ENCODE assay signal across 1 cellular context in the genomic region with DNA sequence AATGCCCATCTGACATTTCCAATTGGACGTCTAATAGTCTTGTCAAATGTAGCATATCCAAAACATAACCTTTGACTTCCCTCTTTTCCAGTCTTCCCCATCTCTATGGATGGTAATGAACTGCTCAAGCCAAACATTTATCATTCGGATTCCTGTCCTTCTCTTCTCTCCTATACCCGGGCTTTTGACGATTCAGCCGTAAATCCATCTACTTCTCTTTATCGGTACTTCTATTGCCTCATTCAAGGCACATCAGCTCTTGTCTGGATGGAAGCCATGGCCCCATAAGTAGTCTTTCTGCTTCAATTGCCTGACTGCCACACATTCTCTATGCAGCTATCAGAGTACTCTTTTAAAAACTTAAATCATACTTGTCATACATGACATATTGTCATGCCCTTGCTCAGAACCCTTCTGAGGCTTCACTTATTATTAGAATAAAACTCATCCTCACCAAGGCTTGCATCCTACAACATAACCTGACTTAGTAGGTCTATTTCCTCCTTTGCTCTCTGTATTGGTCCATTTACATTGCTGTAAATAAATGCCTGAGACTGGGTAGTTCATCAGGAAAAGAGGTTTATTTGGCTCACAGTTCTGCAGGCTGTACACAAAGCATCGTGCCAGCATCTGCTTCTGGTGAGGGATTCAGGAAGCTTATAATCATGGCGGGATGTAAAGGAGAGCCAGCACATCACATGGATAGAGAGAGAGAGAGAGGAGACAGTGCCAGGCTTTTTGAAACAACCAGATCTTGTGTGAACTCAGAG.
TF ChIP-seq lines count a peak whose summit lies in the region.

No MANE protein-coding gene starts in this region.

TF ChIP-seq in K562, 482 proteins besides CTCF, POLR2A, EP300 and RAD21:
- TF ChIP-seq PBX2 (CRISPR knock-in tag; IDR thresholded peaks at IDR 0.05; ENCODE audit: low read depth) (no peak), PBX2 (tag; conservative IDR thresholded peaks at IDR 0.05; ENCODE audit: low read depth) (peak; percentile 92), NR2C1 (IDR thresholded peaks at IDR 0.05) (no peak), NR2C1 (tag; IDR thresholded peaks at IDR 0.05) (0 out of 2 replicates have a peak, but pooled peaks have one; percentile 13), CEBPB (tag; IDR thresholded peaks at IDR 0.05) (peak; percentile 35; the same call in 1 of the 2 replicates), ZC3H8 (IDR thresholded peaks at IDR 0.05) (no peak), HDGF (IDR thresholded peaks at IDR 0.05) (no peak), CEBPZ (IDR thresholded peaks at IDR 0.05; ENCODE audit: borderline replicate concordance, low read depth, low read length) (no peak), KDM1A (IDR thresholded peaks at IDR 0.05) (0 out of 4 replicates have a peak, but pooled peaks of 1 of the 2 experiments have one; percentile 22), PTBP1 (IDR thresholded peaks at IDR 0.05; ENCODE audit: low read depth, low read length) (no peak), CREB3L1 (IDR thresholded peaks at IDR 0.05; ENCODE audit: borderline replicate concordance, low read depth) (no peak), JUND (IDR thresholded peaks at IDR 0.05; ENCODE audit: borderline replicate concordance, low read depth, low read length) (0 out of 2 replicates have a peak, but pooled peaks have one; percentile 7), JUND (tag; IDR thresholded peaks at IDR 0.05; ENCODE audit: borderline replicate concordance, low read depth, low read length) (no peak), NFATC3 (IDR thresholded peaks at IDR 0.05) (no peak), MEIS2 (IDR thresholded peaks at IDR 0.05; ENCODE audit: partially characterized antibody) (peak; percentile 80), CEBPG (CRISPR knock-in tag; IDR thresholded peaks at IDR 0.05) (no peak), CEBPG (tag; conservative IDR thresholded peaks at IDR 0.05 in 1 of 2, IDR thresholded peaks at IDR 0.05 in 1 of 2) (0 out of 4 replicates have a peak, but pooled peaks of 1 of the 2 experiments have one; percentile 9), ZSCAN29 (IDR thresholded peaks at IDR 0.05) (0 out of 2 replicates have a peak, but pooled peaks have one; percentile 41), NRF1 (conservative IDR thresholded peaks at IDR 0.05 in 1 of 2, IDR thresholded peaks at IDR 0.05 in 1 of 2) (no peak), EHMT2 (IDR thresholded peaks at IDR 0.05) (peak; percentile 9; the same call in 1 of the 2 replicates), ZNF766 (CRISPR knock-in tag; conservative IDR thresholded peaks at IDR 0.05) (peak; percentile 96)
- TF ChIP-seq, protein P1, sequence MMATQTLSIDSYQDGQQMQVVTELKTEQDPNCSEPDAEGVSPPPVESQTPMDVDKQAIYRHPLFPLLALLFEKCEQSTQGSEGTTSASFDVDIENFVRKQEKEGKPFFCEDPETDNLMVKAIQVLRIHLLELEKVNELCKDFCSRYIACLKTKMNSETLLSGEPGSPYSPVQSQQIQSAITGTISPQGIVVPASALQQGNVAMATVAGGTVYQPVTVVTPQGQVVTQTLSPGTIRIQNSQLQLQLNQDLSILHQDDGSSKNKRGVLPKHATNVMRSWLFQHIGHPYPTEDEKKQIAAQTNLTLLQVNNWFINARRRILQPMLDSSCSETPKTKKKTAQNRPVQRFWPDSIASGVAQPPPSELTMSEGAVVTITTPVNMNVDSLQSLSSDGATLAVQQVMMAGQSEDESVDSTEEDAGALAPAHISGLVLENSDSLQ (IDR thresholded peaks at IDR 0.05) = peak; percentile 57; the same call in 1 of the 2 replicates
- TF ChIP-seq, protein P2, sequence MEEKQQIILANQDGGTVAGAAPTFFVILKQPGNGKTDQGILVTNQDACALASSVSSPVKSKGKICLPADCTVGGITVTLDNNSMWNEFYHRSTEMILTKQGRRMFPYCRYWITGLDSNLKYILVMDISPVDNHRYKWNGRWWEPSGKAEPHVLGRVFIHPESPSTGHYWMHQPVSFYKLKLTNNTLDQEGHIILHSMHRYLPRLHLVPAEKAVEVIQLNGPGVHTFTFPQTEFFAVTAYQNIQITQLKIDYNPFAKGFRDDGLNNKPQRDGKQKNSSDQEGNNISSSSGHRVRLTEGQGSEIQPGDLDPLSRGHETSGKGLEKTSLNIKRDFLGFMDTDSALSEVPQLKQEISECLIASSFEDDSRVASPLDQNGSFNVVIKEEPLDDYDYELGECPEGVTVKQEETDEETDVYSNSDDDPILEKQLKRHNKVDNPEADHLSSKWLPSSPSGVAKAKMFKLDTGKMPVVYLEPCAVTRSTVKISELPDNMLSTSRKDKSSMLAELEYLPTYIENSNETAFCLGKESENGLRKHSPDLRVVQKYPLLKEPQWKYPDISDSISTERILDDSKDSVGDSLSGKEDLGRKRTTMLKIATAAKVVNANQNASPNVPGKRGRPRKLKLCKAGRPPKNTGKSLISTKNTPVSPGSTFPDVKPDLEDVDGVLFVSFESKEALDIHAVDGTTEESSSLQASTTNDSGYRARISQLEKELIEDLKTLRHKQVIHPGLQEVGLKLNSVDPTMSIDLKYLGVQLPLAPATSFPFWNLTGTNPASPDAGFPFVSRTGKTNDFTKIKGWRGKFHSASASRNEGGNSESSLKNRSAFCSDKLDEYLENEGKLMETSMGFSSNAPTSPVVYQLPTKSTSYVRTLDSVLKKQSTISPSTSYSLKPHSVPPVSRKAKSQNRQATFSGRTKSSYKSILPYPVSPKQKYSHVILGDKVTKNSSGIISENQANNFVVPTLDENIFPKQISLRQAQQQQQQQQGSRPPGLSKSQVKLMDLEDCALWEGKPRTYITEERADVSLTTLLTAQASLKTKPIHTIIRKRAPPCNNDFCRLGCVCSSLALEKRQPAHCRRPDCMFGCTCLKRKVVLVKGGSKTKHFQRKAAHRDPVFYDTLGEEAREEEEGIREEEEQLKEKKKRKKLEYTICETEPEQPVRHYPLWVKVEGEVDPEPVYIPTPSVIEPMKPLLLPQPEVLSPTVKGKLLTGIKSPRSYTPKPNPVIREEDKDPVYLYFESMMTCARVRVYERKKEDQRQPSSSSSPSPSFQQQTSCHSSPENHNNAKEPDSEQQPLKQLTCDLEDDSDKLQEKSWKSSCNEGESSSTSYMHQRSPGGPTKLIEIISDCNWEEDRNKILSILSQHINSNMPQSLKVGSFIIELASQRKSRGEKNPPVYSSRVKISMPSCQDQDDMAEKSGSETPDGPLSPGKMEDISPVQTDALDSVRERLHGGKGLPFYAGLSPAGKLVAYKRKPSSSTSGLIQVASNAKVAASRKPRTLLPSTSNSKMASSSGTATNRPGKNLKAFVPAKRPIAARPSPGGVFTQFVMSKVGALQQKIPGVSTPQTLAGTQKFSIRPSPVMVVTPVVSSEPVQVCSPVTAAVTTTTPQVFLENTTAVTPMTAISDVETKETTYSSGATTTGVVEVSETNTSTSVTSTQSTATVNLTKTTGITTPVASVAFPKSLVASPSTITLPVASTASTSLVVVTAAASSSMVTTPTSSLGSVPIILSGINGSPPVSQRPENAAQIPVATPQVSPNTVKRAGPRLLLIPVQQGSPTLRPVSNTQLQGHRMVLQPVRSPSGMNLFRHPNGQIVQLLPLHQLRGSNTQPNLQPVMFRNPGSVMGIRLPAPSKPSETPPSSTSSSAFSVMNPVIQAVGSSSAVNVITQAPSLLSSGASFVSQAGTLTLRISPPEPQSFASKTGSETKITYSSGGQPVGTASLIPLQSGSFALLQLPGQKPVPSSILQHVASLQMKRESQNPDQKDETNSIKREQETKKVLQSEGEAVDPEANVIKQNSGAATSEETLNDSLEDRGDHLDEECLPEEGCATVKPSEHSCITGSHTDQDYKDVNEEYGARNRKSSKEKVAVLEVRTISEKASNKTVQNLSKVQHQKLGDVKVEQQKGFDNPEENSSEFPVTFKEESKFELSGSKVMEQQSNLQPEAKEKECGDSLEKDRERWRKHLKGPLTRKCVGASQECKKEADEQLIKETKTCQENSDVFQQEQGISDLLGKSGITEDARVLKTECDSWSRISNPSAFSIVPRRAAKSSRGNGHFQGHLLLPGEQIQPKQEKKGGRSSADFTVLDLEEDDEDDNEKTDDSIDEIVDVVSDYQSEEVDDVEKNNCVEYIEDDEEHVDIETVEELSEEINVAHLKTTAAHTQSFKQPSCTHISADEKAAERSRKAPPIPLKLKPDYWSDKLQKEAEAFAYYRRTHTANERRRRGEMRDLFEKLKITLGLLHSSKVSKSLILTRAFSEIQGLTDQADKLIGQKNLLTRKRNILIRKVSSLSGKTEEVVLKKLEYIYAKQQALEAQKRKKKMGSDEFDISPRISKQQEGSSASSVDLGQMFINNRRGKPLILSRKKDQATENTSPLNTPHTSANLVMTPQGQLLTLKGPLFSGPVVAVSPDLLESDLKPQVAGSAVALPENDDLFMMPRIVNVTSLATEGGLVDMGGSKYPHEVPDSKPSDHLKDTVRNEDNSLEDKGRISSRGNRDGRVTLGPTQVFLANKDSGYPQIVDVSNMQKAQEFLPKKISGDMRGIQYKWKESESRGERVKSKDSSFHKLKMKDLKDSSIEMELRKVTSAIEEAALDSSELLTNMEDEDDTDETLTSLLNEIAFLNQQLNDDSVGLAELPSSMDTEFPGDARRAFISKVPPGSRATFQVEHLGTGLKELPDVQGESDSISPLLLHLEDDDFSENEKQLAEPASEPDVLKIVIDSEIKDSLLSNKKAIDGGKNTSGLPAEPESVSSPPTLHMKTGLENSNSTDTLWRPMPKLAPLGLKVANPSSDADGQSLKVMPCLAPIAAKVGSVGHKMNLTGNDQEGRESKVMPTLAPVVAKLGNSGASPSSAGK (IDR thresholded peaks at IDR 0.05) = no peak
- TF ChIP-seq, protein P3, sequence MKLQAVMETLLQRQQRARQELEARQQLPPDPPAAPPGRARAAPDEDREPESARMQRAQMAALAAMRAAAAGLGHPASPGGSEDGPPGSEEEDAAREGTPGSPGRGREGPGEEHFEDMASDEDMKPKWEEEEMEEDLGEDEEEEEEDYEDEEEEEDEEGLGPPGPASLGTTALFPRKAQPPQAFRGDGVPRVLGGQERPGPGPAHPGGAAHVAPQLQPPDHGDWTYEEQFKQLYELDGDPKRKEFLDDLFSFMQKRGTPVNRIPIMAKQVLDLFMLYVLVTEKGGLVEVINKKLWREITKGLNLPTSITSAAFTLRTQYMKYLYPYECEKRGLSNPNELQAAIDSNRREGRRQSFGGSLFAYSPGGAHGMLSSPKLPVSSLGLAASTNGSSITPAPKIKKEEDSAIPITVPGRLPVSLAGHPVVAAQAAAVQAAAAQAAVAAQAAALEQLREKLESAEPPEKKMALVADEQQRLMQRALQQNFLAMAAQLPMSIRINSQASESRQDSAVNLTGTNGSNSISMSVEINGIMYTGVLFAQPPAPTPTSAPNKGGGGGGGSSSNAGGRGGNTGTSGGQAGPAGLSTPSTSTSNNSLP (IDR thresholded peaks at IDR 0.05; ENCODE audit: borderline replicate concordance, low read depth, low read length) = 0 out of 2 replicates have a peak, but pooled peaks have one; percentile 34
